In genomic region chr12:6839482-6840201, GRCh38 we compare ENCODE assay signal across 9 cellular contexts. TPM values are rescaled to one million over a fixed set of nuclear protein-coding genes. Genes with fewer than 3 reads are reported as not detected.
DNase-seq lines count a peak whose midpoint lies in the region; ATAC-seq and TF ChIP-seq lines count a peak whose summit lies in the region.
"Had no signal": no experiment of that assay in that cellular context is flagged by ENCODE, and none has a peak within 500 bp of the region (broad histone marks: within the 10 kb centered on the region; RNA-seq: fewer than 3 reads in every experiment).

No MANE protein-coding gene starts in this region.

- DNase-seq in NCI-H345 (lab: John Stamatoyannopoulos, UW) (peak; percentile 12), NCI-H345 treated with DMSO at 0.1 percent for 48 hours (lab: John Stamatoyannopoulos, UW; ENCODE audit: unreplicated experiment) (no peak), NCI-H510A treated with DMSO at 0.1 percent for 48 hours (lab: John Stamatoyannopoulos, UW) (peak; percentile 30), progenitor cell of endocrine pancreas (ENCODE audit: low spot score, unreplicated experiment) (no peak), Calu3 (no peak), NCI-H446 (lab: John Stamatoyannopoulos, UW) (no peak)
- DNase-seq in activated CD4-positive, CD25-positive, alpha-beta regulatory T cell treated with anti-CD3 and anti-CD28 coated beads, Interleukin-2, amount 50 U/mL, for 72 hours, result no peak
- DNase-seq: stimulated activated CD4-positive, alpha-beta T cell treated with anti-CD3 and anti-CD28 coated beads, Interleukin-1b, Interleukin-23, amount 100 ng/mL, for 48 hours had no signal

- H3K27me3 Mint-ChIP-seq in progenitor cell of endocrine pancreas (no peaks in the 10 kb centered on the region), Calu3 (ENCODE audit: unreplicated experiment) (peaks cover 67% of the 10 kb centered on the region)

- H3K27ac Mint-ChIP-seq in progenitor cell of endocrine pancreas (peak overlapping the region; percentile 84), Calu3 (ENCODE audit: unreplicated experiment) (no peak overlapping the region)

- peaks cover 7% of the 10 kb centered on the region for H3K4me1 Mint-ChIP-seq in progenitor cell of endocrine pancreas (ENCODE audit: low read depth)
- H3K4me1 Mint-ChIP-seq in Calu3 (ENCODE audit: low read depth, unreplicated experiment), result peaks cover 13% of the 10 kb centered on the region

- BruUV-seq in Calu3 (replicated peaks; lab: Mats Ljungman, UMichigan), result no TSS peak

- peak; percentile 88 for ATAC-seq in HG02798 (IDR thresholded peaks at IDR 0.05; ENCODE audit: poor library complexity, unreplicated experiment)

- H3K4me3 Mint-ChIP-seq in progenitor cell of endocrine pancreas (ENCODE audit: low read depth) (no peak overlapping the region), Calu3 (ENCODE audit: low read depth, unreplicated experiment) (no peak overlapping the region)

- TF ChIP-seq CTCF in progenitor cell of endocrine pancreas (IDR thresholded peaks at IDR 0.05; ENCODE audit: unreplicated experiment) (no peak), Calu3 (IDR thresholded peaks at IDR 0.05; ENCODE audit: unreplicated experiment) (no peak)

- peaks cover 7% of the 10 kb centered on the region for H3K36me3 Mint-ChIP-seq in progenitor cell of endocrine pancreas (ENCODE audit: insufficient read depth)
- H3K36me3 Mint-ChIP-seq in Calu3 (ENCODE audit: insufficient read depth, unreplicated experiment), result peaks cover 4% of the 10 kb centered on the region

- CTCF ChIA-PET in Calu3 (lab: Charles Lee), result interaction anchor here (2.5 kb wide), 1 partner anchor 12 kb away, joined by 10 read pairs; the partner anchor contains the start of genes CDCA3 and USP5

- H3K9me3 Mint-ChIP-seq in progenitor cell of endocrine pancreas (ENCODE audit: low read depth) (no peaks in the 10 kb centered on the region), Calu3 (ENCODE audit: low read depth, unreplicated experiment) (no peaks in the 10 kb centered on the region)

- intact Hi-C loops in Calu3 (cut with micrococcal nuclease; ENCODE audit: unreplicated experiment), result no loop called here

RNA-seq across cellular contexts. Expression of gene GNB3, which starts 1.1 kb away (rescaled TPM):
- total RNA-seq in progenitor cell of endocrine pancreas, result 5.6 and 7.0 TPM in 2 replicates
- total RNA-seq in Calu3 (2022), result not detected in 2 replicates

RNA-seq across cellular contexts. Expression of gene P3H3, which starts 11.4 kb away (rescaled TPM):
- 30.6 TPM in 2 replicates for total RNA-seq in progenitor cell of endocrine pancreas
- total RNA-seq in Calu3 (2022), result 0.45 and 0.56 TPM in 2 replicates

RNA-seq across cellular contexts. Expression of gene CDCA3, which starts 11.4 kb away (rescaled TPM):
- total RNA-seq in progenitor cell of endocrine pancreas, result 36.1 and 40.6 TPM in 2 replicates
- 47.9 and 57.1 TPM in 2 replicates for total RNA-seq in Calu3 (2022)

RNA-seq across cellular contexts. Expression of gene USP5, which starts 12.3 kb away (rescaled TPM):
- total RNA-seq in progenitor cell of endocrine pancreas (183 and 185 TPM in 2 replicates), Calu3 (2022) (126 and 128 TPM in 2 replicates)

RNA-seq across cellular contexts. Expression of gene GPR162, which starts 18.0 kb away (rescaled TPM):
- total RNA-seq in progenitor cell of endocrine pancreas, result 5.5 and 6.3 TPM in 2 replicates
- not detected in 2 replicates for total RNA-seq in Calu3 (2022)

Comparison
In these comparisons a context has a peak if more than half of its experiments do, and no peak if none do; other contexts are left out.
1. DNase-seq: peak in NCI-H345 (single experiment) and NCI-H510A treated with DMSO at 0.1 percent for 48 hours (single experiment); none in NCI-H345 treated with DMSO at 0.1 percent for 48 hours (single experiment), progenitor cell of endocrine pancreas (single experiment), Calu3 (single experiment), activated CD4-positive, CD25-positive, alpha-beta regulatory T cell treated with anti-CD3 and anti-CD28 coated beads, Interleukin-2, amount 50 U/mL, for 72 hours (single experiment) and NCI-H446 (0 of 2).
2. RNA of gene P3H3, which starts 11.4 kb away (total RNA-seq): 30.6 TPM in progenitor cell of endocrine pancreas; 0.45 to 0.56 TPM in Calu3; every median in the first group is over 10 times any median in the second.